9 cellular contexts compared by ENCODE assay signal in genomic region chr17:32627233-32628008, GRCh38.
A peak's percentile ranks its signal among the peaks of the same experiment; 100 is the strongest.
DNase-seq lines count a peak whose midpoint lies in the region; ATAC-seq and TF ChIP-seq lines count a peak whose summit lies in the region.
"Had no signal": no experiment of that assay in that cellular context is flagged by ENCODE, and none has a peak within 500 bp of the region (broad histone marks: within the 10 kb centered on the region; RNA-seq: fewer than 3 reads in every experiment).

No MANE protein-coding gene starts in this region.

- DNase-seq in HFFc6 (peak; percentile 18), NCI-H446 (lab: John Stamatoyannopoulos, UW) (peak; percentile 93 to 95), fibroblast of gingiva (ENCODE audit: low read depth) (peak; percentile 1), nucleus accumbens (lab: John Stamatoyannopoulos, UW) (peak in 53 of 56 donors; percentile 9 to 84 (median 61)), AG08396 (ENCODE audit: low spot score) (no peak), HuH-7 (ENCODE audit: low spot score) (no peak)
- no peak for DNase-seq in stimulated activated CD4-positive, alpha-beta T cell treated with anti-CD3 and anti-CD28 coated beads, Interleukin-4, amount 100 ng/mL, for 4 hours
- DNase-seq: T-helper 17 cell had no signal

- no peak for ATAC-seq in stimulated activated memory B cell treated with anti-CD40 and anti-IgM and Interleukin-4, amounts not matched to agents 10 μg/mL and 1 μg/mL and 100 μg/mL, for 72 hours
- ATAC-seq: T-helper 17 cell had no signal

- H3K4me3 Mint-ChIP-seq in HFFc6, result no peak overlapping the region
- H3K4me3 Mint-ChIP-seq in stimulated activated memory B cell treated with anti-CD40 and anti-IgM and Interleukin-4, amounts not matched to agents 10 μg/mL and 1 μg/mL and 100 μg/mL, for 72 hours, result no peak overlapping the region
- H3K4me3 Mint-ChIP-seq: T-helper 17 cell had no signal

- H3K27ac Mint-ChIP-seq in HFFc6, result no peak overlapping the region
- H3K27ac Mint-ChIP-seq in stimulated activated memory B cell treated with anti-CD40 and anti-IgM and Interleukin-4, amounts not matched to agents 10 μg/mL and 1 μg/mL and 100 μg/mL, for 72 hours, result no peak overlapping the region
- H3K27ac Mint-ChIP-seq: T-helper 17 cell had no signal

- H3K4me1 Mint-ChIP-seq in HFFc6 (ENCODE audit: low read depth), result peaks cover 8% of the 10 kb centered on the region; the same call in 1 of the 2 replicates
- no peaks in the 10 kb centered on the region for H3K4me1 Mint-ChIP-seq in stimulated activated memory B cell treated with anti-CD40 and anti-IgM and Interleukin-4, amounts not matched to agents 10 μg/mL and 1 μg/mL and 100 μg/mL, for 72 hours

- no peak for TF ChIP-seq CTCF in HFFc6 (IDR thresholded peaks at IDR 0.05)

- H3K9me3 Mint-ChIP-seq in HFFc6, result no peaks in the 10 kb centered on the region
- no peaks in the 10 kb centered on the region for H3K9me3 Mint-ChIP-seq in stimulated activated memory B cell treated with anti-CD40 and anti-IgM and Interleukin-4, amounts not matched to agents 10 μg/mL and 1 μg/mL and 100 μg/mL, for 72 hours

- no peaks in the 10 kb centered on the region for H3K27me3 Mint-ChIP-seq in HFFc6 (ENCODE audit: insufficient read depth)
- H3K27me3 Mint-ChIP-seq in stimulated activated memory B cell treated with anti-CD40 and anti-IgM and Interleukin-4, amounts not matched to agents 10 μg/mL and 1 μg/mL and 100 μg/mL, for 72 hours, result no peaks in the 10 kb centered on the region
- H3K27me3 Mint-ChIP-seq: T-helper 17 cell had no signal

- H3K36me3 Mint-ChIP-seq in HFFc6 (ENCODE audit: low read depth), result no peaks in the 10 kb centered on the region
- H3K36me3 Mint-ChIP-seq in stimulated activated memory B cell treated with anti-CD40 and anti-IgM and Interleukin-4, amounts not matched to agents 10 μg/mL and 1 μg/mL and 100 μg/mL, for 72 hours, result peaks cover 20% of the 10 kb centered on the region

Comparison
In these comparisons a context has a peak if more than half of its experiments do, and no peak if none do; other contexts are left out.
1. DNase-seq: peak in HFFc6 (single experiment), NCI-H446 (2 of 2), fibroblast of gingiva (single experiment) and nucleus accumbens (53 of 56); none in stimulated activated CD4-positive, alpha-beta T cell treated with anti-CD3 and anti-CD28 coated beads, Interleukin-4, amount 100 ng/mL, for 4 hours (0 of 2), AG08396 (single experiment) and HuH-7 (single experiment).